ENCODE assay signal across 10 cellular contexts in genomic region chr2:127175821-127176354, GRCh38. TPM values are rescaled to one million over a fixed set of nuclear protein-coding genes. Genes with fewer than 3 reads are reported as not detected.
DNase-seq lines count a peak whose midpoint lies in the region; ATAC-seq, FAIRE-seq and TF ChIP-seq lines count a peak whose summit lies in the region.
"Had no signal": no experiment of that assay in that cellular context is flagged by ENCODE, and none has a peak within 500 bp of the region (broad histone marks: within the 10 kb centered on the region; RNA-seq: fewer than 3 reads in every experiment).

No MANE protein-coding gene starts in this region.

- WGBS in prostate gland, result 35% methylated on average over 19 of the region's 19 CpGs

- H3K27ac ChIP-seq in prostate gland, result peak overlapping the region; percentile 46 to 71
- H3K27ac ChIP-seq: KMS-11 had no signal

- no peak for FAIRE-seq in GM12892 (lab: Jason Lieb, UNC)
- FAIRE-seq: bronchial epithelial cell had no signal

- H3K9me3 ChIP-seq in prostate gland, result no peaks in the 10 kb centered on the region

- no peak overlapping the region for H3K4me3 ChIP-seq in prostate gland

- H3K27me3 ChIP-seq in prostate gland (replicated peaks; ENCODE audit: insufficient read depth), result no peaks in the 10 kb centered on the region

- ATAC-seq in left ventricle myocardium superior, result peak; percentile 5

- no peak for TF ChIP-seq CTCF in prostate gland (IDR thresholded peaks at IDR 0.05)

- no peaks in the 10 kb centered on the region for H3K36me3 ChIP-seq in prostate gland

- intact Hi-C loops in left ventricle myocardium superior (cut with micrococcal nuclease), result no loop called here
- intact Hi-C loops in prostate gland (cut with DNase I), result loop anchor here (5.0 kb wide), 1 partner anchor 69 kb away; the partner anchor contains the start of gene BIN1

- H3K4me1 ChIP-seq in prostate gland (replicated peaks), result no peaks in the 10 kb centered on the region

- TF ChIP-seq POLR2A in prostate gland (IDR thresholded peaks at IDR 0.05) (no peak), GM12892 (IDR thresholded peaks at IDR 0.05; ENCODE audit: low read depth, low read length) (no peak)

- DNase-seq in AG08395 (ENCODE audit: low spot score) (peak; percentile 77), SK-N-DZ (ENCODE audit: low spot score) (peak; percentile 64), left ventricle myocardium superior (no peak), prostate gland (ENCODE audit: low spot score) (peak; percentile 22), NCI-H1105 (lab: John Stamatoyannopoulos, UW) (no peak), GM12892 (ENCODE audit: insufficient read length) (no peak)
- DNase-seq in central memory CD4-positive, alpha-beta T cell, result no peak
- DNase-seq in activated naive CD4-positive, alpha-beta T cell (lab: John Stamatoyannopoulos, UW), result no peak

RNA-seq across cellular contexts. Expression of gene CYP27C1, which starts 44.2 kb away (rescaled TPM):
- polyA plus RNA-seq in SK-N-DZ (2014; cell fraction: cytosol; rRNA removed), result 2.1 and 2.3 TPM in 2 replicates
- polyA plus RNA-seq in SK-N-DZ (2014; cell fraction: nucleus; rRNA removed), result 1.3 and 1.7 TPM in 2 replicates
- total RNA-seq in left ventricle myocardium superior (0.10 TPM), prostate gland (1 to 10 TPM in 1 of 2 donors, not detected in 1; 1.8 TPM)
- not detected for polyA plus RNA-seq in GM12892 (2012; ENCODE audit: missing spikeins)

Comparison
In these comparisons a context has a peak if more than half of its experiments do, and no peak if none do; other contexts are left out.
1. DNase-seq: peak in AG08395 (single experiment), SK-N-DZ (single experiment) and prostate gland (single experiment); none in left ventricle myocardium superior (single experiment), central memory CD4-positive, alpha-beta T cell (single experiment), NCI-H1105 (single experiment), activated naive CD4-positive, alpha-beta T cell (0 of 4) and GM12892 (single experiment).